ENCODE assay signal across 14 cellular contexts in the genomic region with DNA sequence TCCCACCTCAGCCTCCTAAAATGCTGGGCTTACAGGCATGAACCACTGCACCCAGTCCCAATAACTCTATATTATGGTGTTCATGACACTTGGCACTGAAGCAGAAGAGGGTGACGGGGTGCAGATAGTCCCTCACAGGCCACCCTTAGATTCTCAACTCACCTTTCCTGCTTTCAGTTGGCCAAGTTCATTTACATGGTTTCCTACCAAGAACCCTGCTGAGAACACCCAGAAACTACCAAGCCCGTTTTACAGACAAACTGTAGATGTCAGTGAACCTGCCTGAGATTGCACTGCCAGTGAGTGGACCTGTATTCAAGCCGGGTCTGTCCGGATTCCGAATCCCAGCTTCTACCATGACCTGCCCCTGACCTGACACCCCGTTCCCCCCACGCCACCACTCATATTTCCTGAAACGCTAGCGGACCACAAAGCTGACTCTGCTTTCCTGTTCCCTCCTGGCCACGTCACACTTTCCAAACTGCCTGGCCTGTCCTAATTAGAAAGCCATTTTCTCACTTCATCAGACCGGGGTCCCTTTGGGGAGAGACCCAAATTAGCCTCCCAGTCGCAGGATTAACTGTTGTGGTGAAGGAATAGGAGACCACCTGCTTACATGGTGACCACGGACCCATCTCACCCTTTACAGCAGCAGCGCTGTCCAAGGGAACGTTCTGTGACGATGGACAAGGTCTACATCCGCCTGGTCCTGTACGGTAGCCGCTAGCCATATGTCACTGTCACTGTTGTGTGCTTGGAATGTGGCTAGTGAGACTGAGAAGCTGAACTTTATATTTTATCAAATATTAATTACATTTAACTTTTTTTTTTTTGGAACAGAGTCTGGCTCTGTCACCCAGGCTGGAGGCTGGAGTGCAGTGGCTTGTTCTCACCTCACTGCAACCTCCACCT. TPM values are rescaled to one million over a fixed set of nuclear protein-coding genes. Genes with fewer than 3 reads are reported as not detected.
A peak's percentile ranks its signal among the peaks of the same experiment; 100 is the strongest.
DNase-seq lines count a peak whose midpoint lies in the region; ATAC-seq and TF ChIP-seq lines count a peak whose summit lies in the region.
"Had no signal": no experiment of that assay in that cellular context is flagged by ENCODE, and none has a peak within 500 bp of the region (broad histone marks: within the 10 kb centered on the region; RNA-seq: fewer than 3 reads in every experiment).

No MANE protein-coding gene starts in this region.

- intact Hi-C loops in CD14-positive monocyte (cut with micrococcal nuclease), result no loop called here
- intact Hi-C loops in Calu3 (cut with micrococcal nuclease; ENCODE audit: unreplicated experiment), result no loop called here

- peak; percentile 44 for ATAC-seq in HG02763 (IDR thresholded peaks at IDR 0.05; ENCODE audit: unreplicated experiment)
- ATAC-seq in activated T-helper 17 cell treated with anti-CD3 and anti-CD28 coated beads, Interleukin-2, amount 50 U/mL, for 72 hours (replicated peaks), result peak; percentile 79

- peaks cover 20% of the 10 kb centered on the region for H3K27me3 Mint-ChIP-seq in activated T-helper 17 cell treated with anti-CD3 and anti-CD28 coated beads, Interleukin-2, amount 50 U/mL, for 72 hours
- H3K27me3 Mint-ChIP-seq in CD14-positive monocyte (ENCODE audit: low read depth in 3 of 3), result peaks cover 61 to 80% (median 62%) of the 10 kb centered on the region in 3 donors
- peaks cover 98% of the 10 kb centered on the region for H3K27me3 Mint-ChIP-seq in Calu3 (ENCODE audit: unreplicated experiment)

- TF ChIP-seq CTCF in CD14-positive monocyte (IDR thresholded peaks at IDR 0.05) (no peak), Calu3 (IDR thresholded peaks at IDR 0.05; ENCODE audit: unreplicated experiment) (no peak)

- no peaks in the 10 kb centered on the region for H3K36me3 Mint-ChIP-seq in activated T-helper 17 cell treated with anti-CD3 and anti-CD28 coated beads, Interleukin-2, amount 50 U/mL, for 72 hours (ENCODE audit: low read depth)
- H3K36me3 Mint-ChIP-seq in CD14-positive monocyte, result no peaks in the 10 kb centered on the region
- H3K36me3 Mint-ChIP-seq in Calu3 (ENCODE audit: insufficient read depth, unreplicated experiment), result peaks cover 7% of the 10 kb centered on the region
- H3K36me3 Mint-ChIP-seq: neural progenitor cell had no signal

- H3K4me1 Mint-ChIP-seq in activated T-helper 17 cell treated with anti-CD3 and anti-CD28 coated beads, Interleukin-2, amount 50 U/mL, for 72 hours, result peaks cover 6% of the 10 kb centered on the region
- H3K4me1 Mint-ChIP-seq in CD14-positive monocyte, result peaks cover 15% of the 10 kb centered on the region
- H3K4me1 Mint-ChIP-seq in Calu3 (ENCODE audit: low read depth, unreplicated experiment), result no peaks in the 10 kb centered on the region

- no peaks in the 10 kb centered on the region for H3K9me3 Mint-ChIP-seq in activated T-helper 17 cell treated with anti-CD3 and anti-CD28 coated beads, Interleukin-2, amount 50 U/mL, for 72 hours
- peaks cover 0 to 3% (median 0%) of the 10 kb centered on the region in 7 donors for H3K9me3 Mint-ChIP-seq in CD14-positive monocyte
- no peaks in the 10 kb centered on the region for H3K9me3 Mint-ChIP-seq in Calu3 (ENCODE audit: low read depth, unreplicated experiment)
- H3K9me3 Mint-ChIP-seq: central memory CD8-positive, alpha-beta T cell; neural progenitor cell had no signal

- BruUV-seq in Calu3 (replicated peaks; lab: Mats Ljungman, UMichigan), result no TSS peak

- CTCF ChIA-PET in Calu3 (lab: Charles Lee), result interaction anchor here (0.6 to 0.8 kb wide), 2 partner anchors 25 to 49 kb away, joined by 3 read pairs; no protein-coding TSS in a partner anchor

- peak overlapping the region; percentile 47 for H3K4me3 Mint-ChIP-seq in activated T-helper 17 cell treated with anti-CD3 and anti-CD28 coated beads, Interleukin-2, amount 50 U/mL, for 72 hours
- H3K4me3 Mint-ChIP-seq in CD14-positive monocyte (peak overlapping the region in 1 of 2 donors; percentile 12), Calu3 (ENCODE audit: low read depth, unreplicated experiment) (no peak overlapping the region)
- H3K4me3 Mint-ChIP-seq: central memory CD8-positive, alpha-beta T cell; neural progenitor cell had no signal

- DNase-seq in DMS 273 (lab: John Stamatoyannopoulos, UW; ENCODE audit: unreplicated experiment) (peak; percentile 26), DMS 273 treated with DMSO at 0.1 percent for 48 hours (lab: John Stamatoyannopoulos, UW) (no peak), CD14-positive monocyte (ENCODE audit: low spot score) (no peak), anterior cingulate cortex (lab: John Stamatoyannopoulos, UW) (no peak), Calu3 (no peak)
- DNase-seq in stimulated activated CD4-positive, alpha-beta T cell treated with anti-CD3 and anti-CD28 coated beads, Interleukin-4, amount 100 ng/mL, for 24 hours, result peak; percentile 47
- DNase-seq: H7, NCI-H1048, SK-N-SH, upper lobe of left lung had no signal

- no peak overlapping the region for H3K27ac Mint-ChIP-seq in activated T-helper 17 cell treated with anti-CD3 and anti-CD28 coated beads, Interleukin-2, amount 50 U/mL, for 72 hours
- peak overlapping the region in 1 of 7 donors; percentile 34 for H3K27ac Mint-ChIP-seq in CD14-positive monocyte
- no peak overlapping the region for H3K27ac Mint-ChIP-seq in Calu3 (ENCODE audit: unreplicated experiment)
- H3K27ac Mint-ChIP-seq: neural progenitor cell had no signal

RNA-seq across cellular contexts. Expression of a gene that starts 17.1 kb away (rescaled TPM):
- under 1 TPM; 0.26 to 0.32 TPM for total RNA-seq in activated T-helper 17 cell treated with anti-CD3 and anti-CD28 coated beads, Interleukin-2, amount 50 U/mL, for 72 hours
- not detected for polyA plus RNA-seq in CD14-positive monocyte
- total RNA-seq in Calu3 (2022), result 1.2 and 1.4 TPM in 2 replicates

RNA-seq across cellular contexts. Expression of a gene that starts 43.1 kb away (rescaled TPM):
- total RNA-seq in activated T-helper 17 cell treated with anti-CD3 and anti-CD28 coated beads, Interleukin-2, amount 50 U/mL, for 72 hours, result 10 to 100 TPM; 23.6 to 26.1 TPM
- polyA plus RNA-seq in CD14-positive monocyte, result 10 to 100 TPM; 52.9 to 55.6 TPM
- 80.7 and 83.9 TPM in 2 replicates for total RNA-seq in Calu3 (2022)

RNA-seq across cellular contexts. Expression of a gene that starts 50.2 kb away (rescaled TPM):
- total RNA-seq in activated T-helper 17 cell treated with anti-CD3 and anti-CD28 coated beads, Interleukin-2, amount 50 U/mL, for 72 hours, result 10 to 100 TPM; 55.1 to 68.0 TPM
- polyA plus RNA-seq in CD14-positive monocyte, result 100 to 1,000 TPM in 1 of 2 donors, 10 to 100 TPM in 1; 91.7 to 103 TPM
- 292 and 301 TPM in 2 replicates for total RNA-seq in Calu3 (2022)

RNA-seq across cellular contexts. Expression of a gene that starts 55.7 kb away (rescaled TPM):
- 10 to 100 TPM; 19.3 to 29.0 TPM for total RNA-seq in activated T-helper 17 cell treated with anti-CD3 and anti-CD28 coated beads, Interleukin-2, amount 50 U/mL, for 72 hours
- 10 to 100 TPM; 16.9 to 17.2 TPM for polyA plus RNA-seq in CD14-positive monocyte
- total RNA-seq in Calu3 (2022), result 34.1 and 35.0 TPM in 2 replicates

Comparison
In these comparisons a context has a peak if more than half of its experiments do, and no peak if none do; other contexts are left out.
1. DNase-seq: peak in DMS 273 (single experiment) and stimulated activated CD4-positive, alpha-beta T cell treated with anti-CD3 and anti-CD28 coated beads, Interleukin-4, amount 100 ng/mL, for 24 hours (single experiment); none in DMS 273 treated with DMSO at 0.1 percent for 48 hours (single experiment), CD14-positive monocyte (single experiment), anterior cingulate cortex (0 of 58) and Calu3 (single experiment).